Comparison of ENCODE assay signal across 8 cellular contexts in the genomic region with DNA sequence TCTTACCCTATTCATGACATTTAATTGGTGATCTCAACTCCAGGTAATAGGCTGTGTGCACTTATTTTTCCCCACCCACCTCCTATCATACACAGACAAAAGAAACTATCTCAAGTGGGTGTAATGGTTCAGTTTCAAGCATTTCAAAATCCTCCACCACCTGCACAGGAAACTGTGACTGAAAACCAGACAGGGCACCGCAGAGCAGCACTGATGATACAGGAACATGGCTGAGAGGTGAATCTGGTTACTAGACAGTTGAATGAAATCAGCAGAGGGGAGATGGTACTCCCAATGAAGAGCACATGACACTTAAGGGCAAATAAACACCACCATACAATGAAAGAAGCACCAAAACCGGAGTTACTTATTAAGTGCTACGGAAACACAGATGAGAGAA.
DNase-seq lines count a peak whose midpoint lies in the region; ATAC-seq and TF ChIP-seq lines count a peak whose summit lies in the region.

No MANE protein-coding gene starts in this region.

- DNase-seq in NCI-H2227 (lab: John Stamatoyannopoulos, UW; ENCODE audit: unreplicated experiment) (peak; percentile 10), NCI-H2227 treated with DMSO at 0.1 percent for 48 hours (lab: John Stamatoyannopoulos, UW) (no peak), T-helper 9 cell (peak; percentile 28), chondrocyte (ENCODE audit: low spot score) (no peak), mesenteric fat pad (ENCODE audit: low spot score) (no peak), SIG-M5 (lab: John Stamatoyannopoulos, UW) (no peak)
- peak; percentile 42 to 64 for DNase-seq in stimulated activated CD8-positive, alpha-beta memory T cell treated with anti-CD3 and anti-CD28 coated beads, Interleukin-15, amount 100 ng/mL, for 4 hours (ENCODE audit: low read depth in 2 of 2)

- no peak for TF ChIP-seq CTCF in chondrocyte (IDR thresholded peaks at IDR 0.05)

- peaks cover 71% of the 10 kb centered on the region for H3K4me1 Mint-ChIP-seq in chondrocyte (ENCODE audit: low read depth)

- peaks cover 4% of the 10 kb centered on the region for H3K36me3 Mint-ChIP-seq in chondrocyte (ENCODE audit: low read depth)

- H3K27ac Mint-ChIP-seq in chondrocyte (ENCODE audit: unreplicated experiment): peak overlapping the region; percentile 90

- ATAC-seq in HG03135 (IDR thresholded peaks at IDR 0.05; ENCODE audit: unreplicated experiment): peak; percentile 97

- no peaks in the 10 kb centered on the region for H3K9me3 Mint-ChIP-seq in chondrocyte (ENCODE audit: low read depth)

- no peaks in the 10 kb centered on the region for H3K27me3 Mint-ChIP-seq in chondrocyte (ENCODE audit: low read depth)

- H3K4me3 Mint-ChIP-seq in chondrocyte (ENCODE audit: unreplicated experiment): no peak overlapping the region

Comparison
In these comparisons a context has a peak if more than half of its experiments do, and no peak if none do; other contexts are left out.
1. DNase-seq: peak in NCI-H2227 (single experiment), T-helper 9 cell (single experiment) and stimulated activated CD8-positive, alpha-beta memory T cell treated with anti-CD3 and anti-CD28 coated beads, Interleukin-15, amount 100 ng/mL, for 4 hours (2 of 2); none in NCI-H2227 treated with DMSO at 0.1 percent for 48 hours (single experiment), chondrocyte (single experiment), mesenteric fat pad (single experiment) and SIG-M5 (single experiment).